ENCODE assay signal across 1 cellular context in the genomic region with DNA sequence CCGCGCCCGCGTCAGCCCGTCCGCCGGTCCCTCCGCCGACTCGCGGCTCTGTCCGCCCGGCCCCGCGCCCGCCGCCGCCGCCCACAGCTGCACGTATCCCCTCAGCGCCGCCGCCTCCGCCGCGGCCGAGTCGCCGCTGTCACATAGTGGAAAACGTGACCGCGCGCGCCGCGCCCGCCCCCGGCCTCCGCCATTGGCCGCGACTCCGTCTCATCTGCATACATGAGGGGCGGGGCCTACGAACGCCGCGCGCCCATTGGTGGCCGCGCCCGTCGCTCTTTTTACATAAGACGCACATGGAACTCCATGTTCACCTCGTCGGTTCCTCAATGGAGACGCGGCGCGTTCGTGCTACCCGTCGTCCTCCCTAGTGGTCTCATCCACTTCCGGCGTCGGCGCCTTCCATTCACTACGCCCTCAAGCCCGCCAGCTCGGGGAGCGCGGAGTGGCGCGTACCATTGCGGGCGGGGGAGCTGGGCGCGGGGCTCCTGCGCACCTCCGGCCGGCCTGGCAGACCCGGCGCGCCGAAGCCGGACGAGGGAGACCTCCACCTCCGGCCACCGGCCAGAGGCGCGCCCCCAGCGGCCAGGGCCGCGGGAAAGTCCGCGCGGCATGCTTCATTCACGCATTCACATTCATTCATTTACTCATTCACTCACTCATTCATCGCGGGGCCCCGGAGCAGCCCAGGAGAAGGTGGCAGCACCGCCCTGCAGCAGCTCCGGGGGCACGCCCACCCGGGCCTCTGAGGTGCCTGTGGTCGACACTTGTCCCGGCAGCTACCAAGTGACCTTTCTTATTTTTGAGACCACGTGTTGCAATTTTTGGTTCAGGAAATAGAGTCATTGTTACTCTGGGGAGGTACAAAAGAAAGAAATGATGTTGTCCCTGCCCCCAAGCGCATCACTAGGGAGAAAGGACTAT.
TF ChIP-seq lines count a peak whose summit lies in the region.

No MANE protein-coding gene starts in this region.

TF ChIP-seq in WTC11, 78 proteins besides CTCF, POLR2A, EP300 and RAD21 (continued from another document and continues in another):
- TF ChIP-seq, protein P1, sequence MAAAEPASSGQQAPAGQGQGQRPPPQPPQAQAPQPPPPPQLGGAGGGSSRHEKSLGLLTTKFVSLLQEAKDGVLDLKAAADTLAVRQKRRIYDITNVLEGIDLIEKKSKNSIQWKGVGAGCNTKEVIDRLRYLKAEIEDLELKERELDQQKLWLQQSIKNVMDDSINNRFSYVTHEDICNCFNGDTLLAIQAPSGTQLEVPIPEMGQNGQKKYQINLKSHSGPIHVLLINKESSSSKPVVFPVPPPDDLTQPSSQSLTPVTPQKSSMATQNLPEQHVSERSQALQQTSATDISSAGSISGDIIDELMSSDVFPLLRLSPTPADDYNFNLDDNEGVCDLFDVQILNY (CRISPR knock-in tag; IDR thresholded peaks at IDR 0.05), result peak; percentile 90
- no peak for TF ChIP-seq ZNF532 (CRISPR knock-in tag; IDR thresholded peaks at IDR 0.05; ENCODE audit: borderline replicate concordance)
- TF ChIP-seq MAX (CRISPR knock-in tag; IDR thresholded peaks at IDR 0.05), result peak; percentile 95
- TF ChIP-seq, protein P2, sequence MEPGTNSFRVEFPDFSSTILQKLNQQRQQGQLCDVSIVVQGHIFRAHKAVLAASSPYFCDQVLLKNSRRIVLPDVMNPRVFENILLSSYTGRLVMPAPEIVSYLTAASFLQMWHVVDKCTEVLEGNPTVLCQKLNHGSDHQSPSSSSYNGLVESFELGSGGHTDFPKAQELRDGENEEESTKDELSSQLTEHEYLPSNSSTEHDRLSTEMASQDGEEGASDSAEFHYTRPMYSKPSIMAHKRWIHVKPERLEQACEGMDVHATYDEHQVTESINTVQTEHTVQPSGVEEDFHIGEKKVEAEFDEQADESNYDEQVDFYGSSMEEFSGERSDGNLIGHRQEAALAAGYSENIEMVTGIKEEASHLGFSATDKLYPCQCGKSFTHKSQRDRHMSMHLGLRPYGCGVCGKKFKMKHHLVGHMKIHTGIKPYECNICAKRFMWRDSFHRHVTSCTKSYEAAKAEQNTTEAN (CRISPR knock-in tag; IDR thresholded peaks at IDR 0.05), result no peak
- TF ChIP-seq SP1 (CRISPR knock-in tag; conservative IDR thresholded peaks at IDR 0.05), result peak; percentile 93
- TF ChIP-seq ATF6 (CRISPR knock-in tag; IDR thresholded peaks at IDR 0.05), result no peak
- TF ChIP-seq TEAD1 (CRISPR knock-in tag; IDR thresholded peaks at IDR 0.05), result no peak
- TF ChIP-seq ZNF317 (CRISPR knock-in tag; IDR thresholded peaks at IDR 0.05; ENCODE audit: borderline replicate concordance, low read depth), result peak; percentile 65
- TF ChIP-seq NFYB (CRISPR knock-in tag; conservative IDR thresholded peaks at IDR 0.05; ENCODE audit: low read depth), result peak; percentile 95
- peak; percentile 61; the same call in 1 of the 2 replicates for TF ChIP-seq CREM (CRISPR knock-in tag; IDR thresholded peaks at IDR 0.05)
- TF ChIP-seq HMGXB4 (CRISPR knock-in tag; IDR thresholded peaks at IDR 0.05), result peak; percentile 88
- peak; percentile 87; the same call in 1 of the 2 replicates for TF ChIP-seq ARID4B (CRISPR knock-in tag; IDR thresholded peaks at IDR 0.05; ENCODE audit: borderline replicate concordance)
- TF ChIP-seq OVOL2 (CRISPR knock-in tag; IDR thresholded peaks at IDR 0.05; ENCODE audit: borderline replicate concordance), result no peak
- TF ChIP-seq ZNF416 (CRISPR knock-in tag; IDR thresholded peaks at IDR 0.05), result no peak
- TF ChIP-seq RELA (CRISPR knock-in tag; IDR thresholded peaks at IDR 0.05; ENCODE audit: borderline replicate concordance), result 0 out of 2 replicates have a peak, but pooled peaks have one; percentile 11
- no peak for TF ChIP-seq NFE2L1 (CRISPR knock-in tag; IDR thresholded peaks at IDR 0.05)
- no peak for TF ChIP-seq ZNF138 (CRISPR knock-in tag; conservative IDR thresholded peaks at IDR 0.05)
- TF ChIP-seq ZNF423 (CRISPR knock-in tag; IDR thresholded peaks at IDR 0.05), result no peak
- TF ChIP-seq CBFB (CRISPR knock-in tag; IDR thresholded peaks at IDR 0.05; ENCODE audit: low read depth), result no peak
- no peak for TF ChIP-seq ZNF232 (CRISPR knock-in tag; IDR thresholded peaks at IDR 0.05)
- TF ChIP-seq ATF1 (CRISPR knock-in tag; IDR thresholded peaks at IDR 0.05), result no peak
- TF ChIP-seq ZNF121 (CRISPR knock-in tag; IDR thresholded peaks at IDR 0.05), result no peak
- TF ChIP-seq IRF2 (CRISPR knock-in tag; IDR thresholded peaks at IDR 0.05; ENCODE audit: borderline replicate concordance, low read depth), result no peak
- no peak for TF ChIP-seq ERG (CRISPR knock-in tag; IDR thresholded peaks at IDR 0.05)
- TF ChIP-seq NR2C2 (CRISPR knock-in tag; IDR thresholded peaks at IDR 0.05), result no peak
- TF ChIP-seq TCF7 (CRISPR knock-in tag; IDR thresholded peaks at IDR 0.05; ENCODE audit: low read depth), result no peak
- TF ChIP-seq MLX (CRISPR knock-in tag; IDR thresholded peaks at IDR 0.05), result no peak
- TF ChIP-seq ZNF396 (CRISPR knock-in tag; IDR thresholded peaks at IDR 0.05; ENCODE audit: borderline replicate concordance), result no peak
- TF ChIP-seq RORB (CRISPR knock-in tag; IDR thresholded peaks at IDR 0.05), result no peak
- no peak for TF ChIP-seq ZNF671 (CRISPR knock-in tag; IDR thresholded peaks at IDR 0.05)
- TF ChIP-seq E2F4 (CRISPR knock-in tag; IDR thresholded peaks at IDR 0.05; ENCODE audit: borderline replicate concordance, low read depth), result no peak
- no peak for TF ChIP-seq FOXP1 (CRISPR knock-in tag; IDR thresholded peaks at IDR 0.05; ENCODE audit: borderline replicate concordance)
- no peak for TF ChIP-seq ZBTB21 (CRISPR knock-in tag; IDR thresholded peaks at IDR 0.05; ENCODE audit: borderline replicate concordance)
- 0 out of 2 replicates have a peak, but pooled peaks have one; percentile 2 for TF ChIP-seq TP53 (CRISPR knock-in tag; IDR thresholded peaks at IDR 0.05)
